1 cellular context compared by ENCODE assay signal in genomic region chr12:400828-401227, GRCh38.
TF ChIP-seq lines count a peak whose summit lies in the region.

No MANE protein-coding gene starts in this region.

TF ChIP-seq in GM23338, 12 proteins besides CTCF, POLR2A, EP300 and RAD21 (continued from another document):
- TF ChIP-seq NANOG (IDR thresholded peaks at IDR 0.05; ENCODE audit: borderline replicate concordance) (no peak), ZNF331 (CRISPR knock-in tag; IDR thresholded peaks at IDR 0.05; ENCODE audit: low read depth) (no peak), STAT1 (IDR thresholded peaks at IDR 0.05; ENCODE audit: unreplicated experiment) (no peak), CREB1 (CRISPR knock-in tag; IDR thresholded peaks at IDR 0.05; ENCODE audit: low read depth) (no peak)
